In genomic region chr12:5034605-5035004, GRCh38 we compare ENCODE assay signal across 25 cellular contexts. TPM values are rescaled to one million over a fixed set of nuclear protein-coding genes. Genes with fewer than 3 reads are reported as not detected.
DNase-seq lines count a peak whose midpoint lies in the region; ATAC-seq and TF ChIP-seq lines count a peak whose summit lies in the region.
"Had no signal": no experiment of that assay in that cellular context is flagged by ENCODE, and none has a peak within 500 bp of the region (broad histone marks: within the 10 kb centered on the region; RNA-seq: fewer than 3 reads in every experiment).

No MANE protein-coding gene starts in this region.

- H3K27ac ChIP-seq in ascending aorta (peak overlapping the region; percentile 72 to 81), aorta (ENCODE audit: low read depth in 1 of 2, low read length in 2 of 2) (peak overlapping the region; percentile 54 to 97)
- H3K27ac ChIP-seq: BLaER1, epithelial cell of prostate, HL-60, neural progenitor cell, suprapubic skin had no signal

- in situ Hi-C loops in HAP-1 (cut with MboI; ENCODE audit: low sequenced_read_pairs) = no loop called here

- no peaks in the 10 kb centered on the region for H3K9me3 ChIP-seq in ascending aorta
- H3K9me3 ChIP-seq in aorta (ENCODE audit: control insufficient read depth, low read length) = no peaks in the 10 kb centered on the region
- no peaks in the 10 kb centered on the region for H3K9me3 ChIP-seq in HAP-1
- H3K9me3 ChIP-seq: BLaER1, sigmoid colon, suprapubic skin had no signal

- H3K27me3 Mint-ChIP-seq in activated CD8-positive, alpha-beta T cell treated with anti-CD3 and anti-CD28 coated beads for 36 hours = peaks cover 6% of the 10 kb centered on the region
- H3K27me3 Mint-ChIP-seq in activated CD8-positive, alpha-beta T cell treated with anti-CD3 and anti-CD28 coated beads, Interleukin-2, amount 10 ng/mL, durations not matched to agents 7 days and 5 days (ENCODE audit: low read depth) = peaks cover 9% of the 10 kb centered on the region

- no peaks in the 10 kb centered on the region for H3K36me3 Mint-ChIP-seq in activated CD8-positive, alpha-beta T cell treated with anti-CD3 and anti-CD28 coated beads for 36 hours (ENCODE audit: low read depth)
- H3K36me3 Mint-ChIP-seq in activated CD8-positive, alpha-beta T cell treated with anti-CD3 and anti-CD28 coated beads, Interleukin-2, amount 10 ng/mL, durations not matched to agents 7 days and 5 days (ENCODE audit: low read depth) = no peaks in the 10 kb centered on the region
- H3K36me3 Mint-ChIP-seq: brain, neural progenitor cell had no signal

- H3K27me3 ChIP-seq in ascending aorta (no peaks in the 10 kb centered on the region), aorta (ENCODE audit: control insufficient read depth in 1 of 2, insufficient read depth in 2 of 2, low read length in 1 of 2) (no peaks in the 10 kb centered on the region), HAP-1 (ENCODE audit: low read depth) (peaks cover 6% of the 10 kb centered on the region; the same call in 1 of the 2 replicates)
- H3K27me3 ChIP-seq: BLaER1, sigmoid colon had no signal

- no peaks in the 10 kb centered on the region for H3K4me1 Mint-ChIP-seq in activated CD8-positive, alpha-beta T cell treated with anti-CD3 and anti-CD28 coated beads for 36 hours (ENCODE audit: low read depth)
- H3K4me1 Mint-ChIP-seq in activated CD8-positive, alpha-beta T cell treated with anti-CD3 and anti-CD28 coated beads, Interleukin-2, amount 10 ng/mL, durations not matched to agents 7 days and 5 days (ENCODE audit: low read depth) = no peaks in the 10 kb centered on the region

- H3K27ac Mint-ChIP-seq in activated CD8-positive, alpha-beta T cell treated with anti-CD3 and anti-CD28 coated beads for 36 hours = no peak overlapping the region
- H3K27ac Mint-ChIP-seq in activated CD8-positive, alpha-beta T cell treated with anti-CD3 and anti-CD28 coated beads, Interleukin-2, amount 10 ng/mL, durations not matched to agents 7 days and 5 days = no peak overlapping the region
- H3K27ac Mint-ChIP-seq: activated T-helper 2 cell treated with anti-CD3 and anti-CD28 coated beads, Interferon-gamma antibody, Interleukin-2, Interleukin-4, amounts not matched to agents 10 μg/mL and 5 μg/mL and 100 μg/mL, durations not matched to agents 14 hours and 24 hours and 36 hours; neural progenitor cell; T-helper 1 cell treated with Interleukin-12 subunit alpha and Interleukin-12 subunit beta and Interleukin-4 antibody, amounts not matched to agents 30 μg/mL and 1 μg/mL, for 36 hours had no signal

- peaks cover 10 to 18% of the 10 kb centered on the region in 2 donors for H3K4me1 ChIP-seq in ascending aorta
- H3K4me1 ChIP-seq in aorta (ENCODE audit: control insufficient read depth in 1 of 2, insufficient read depth in 2 of 2, low read length in 2 of 2) = no peaks in the 10 kb centered on the region
- H3K4me1 ChIP-seq in HAP-1 = no peaks in the 10 kb centered on the region
- H3K4me1 ChIP-seq: neural progenitor cell, suprapubic skin had no signal

- H3K9me3 Mint-ChIP-seq in activated CD8-positive, alpha-beta T cell treated with anti-CD3 and anti-CD28 coated beads for 36 hours = no peaks in the 10 kb centered on the region
- H3K9me3 Mint-ChIP-seq in activated CD8-positive, alpha-beta T cell treated with anti-CD3 and anti-CD28 coated beads, Interleukin-2, amount 10 ng/mL, durations not matched to agents 7 days and 5 days (ENCODE audit: insufficient read depth) = no peaks in the 10 kb centered on the region
- H3K9me3 Mint-ChIP-seq: activated T-helper 2 cell treated with anti-CD3 and anti-CD28 coated beads, Interferon-gamma antibody, Interleukin-2, Interleukin-4, amounts not matched to agents 10 μg/mL and 5 μg/mL and 100 μg/mL, durations not matched to agents 14 hours and 24 hours and 36 hours; T-helper 1 cell treated with Interleukin-12 subunit alpha and Interleukin-12 subunit beta and Interleukin-4 antibody, amounts not matched to agents 30 μg/mL and 1 μg/mL, for 36 hours had no signal

- intact Hi-C loops in activated CD8-positive, alpha-beta T cell treated with anti-CD3 and anti-CD28 coated beads for 36 hours (cut with micrococcal nuclease) = no loop called here
- intact Hi-C loops in ascending aorta (cut with DNase I) = no loop called here
- intact Hi-C loops in aorta (cut with DNase I) = no loop called here

- CTCF ChIA-PET in activated CD8-positive, alpha-beta T cell treated with anti-CD3 and anti-CD28 coated beads for 36 hours (lab: Charles Lee) = interaction anchor here (2.6 kb wide), 1 partner anchor 13 kb away, joined by 11 read pairs; no protein-coding TSS in a partner anchor
- CTCF ChIA-PET in activated CD8-positive, alpha-beta T cell treated with anti-CD3 and anti-CD28 coated beads, Interleukin-2, amount 10 ng/mL, durations not matched to agents 7 days and 5 days (lab: Charles Lee) = no interaction called here

- peak; percentile 72 for ATAC-seq in activated CD8-positive, alpha-beta T cell treated with anti-CD3 and anti-CD28 coated beads for 36 hours
- no peak for ATAC-seq in activated CD8-positive, alpha-beta T cell treated with anti-CD3 and anti-CD28 coated beads, Interleukin-2, amount 10 ng/mL, durations not matched to agents 7 days and 5 days
- ATAC-seq in aorta (ENCODE audit: low FRiP score) = no peak
- no peak for ATAC-seq in GM19328 (IDR thresholded peaks at IDR 0.05; ENCODE audit: unreplicated experiment)
- ATAC-seq: HCT116, HepG2 had no signal

- no peak overlapping the region for H3K4me3 Mint-ChIP-seq in activated CD8-positive, alpha-beta T cell treated with anti-CD3 and anti-CD28 coated beads for 36 hours
- H3K4me3 Mint-ChIP-seq in activated CD8-positive, alpha-beta T cell treated with anti-CD3 and anti-CD28 coated beads, Interleukin-2, amount 10 ng/mL, durations not matched to agents 7 days and 5 days = no peak overlapping the region
- H3K4me3 Mint-ChIP-seq: brain; neural progenitor cell; T-helper 1 cell treated with Interleukin-12 subunit alpha and Interleukin-12 subunit beta and Interleukin-4 antibody, amounts not matched to agents 30 μg/mL and 1 μg/mL, for 36 hours had no signal

- 53 to 58% methylated on average over 5 of the region's 5 CpGs for WGBS in aorta, 2 donors

- DNase-seq in activated CD8-positive, alpha-beta T cell treated with anti-CD3 and anti-CD28 coated beads for 36 hours = peak; percentile 12
- no peak for DNase-seq in activated CD8-positive, alpha-beta T cell treated with anti-CD3 and anti-CD28 coated beads, Interleukin-2, amount 10 ng/mL, durations not matched to agents 7 days and 5 days
- DNase-seq in stimulated activated CD4-positive, alpha-beta T cell treated with anti-CD3 and anti-CD28 coated beads, Interleukin-1b, Interleukin-23, amount 100 ng/mL, for 48 hours = peak; percentile 59
- no peak for DNase-seq in stimulated activated CD4-positive, alpha-beta T cell treated with anti-CD3 and anti-CD28 coated beads, Interleukin-2, amount 100 ng/mL, for 48 hours
- DNase-seq in ascending aorta (ENCODE audit: low spot score in 2 of 2) (no peak), aorta (no peak), HAP-1 (ENCODE audit: low spot score in 2 of 2) (no peak)
- DNase-seq: ACHN; effector CD4-positive, alpha-beta T cell; kidney glomerular epithelial cell; NCI-H1694 treated with DMSO at 0.1 percent for 48 hours; NCI-H69; sigmoid colon had no signal

- no peak overlapping the region for H3K4me3 ChIP-seq in ascending aorta
- no peak overlapping the region for H3K4me3 ChIP-seq in aorta (ENCODE audit: low read length in 2 of 2)
- H3K4me3 ChIP-seq in HAP-1 = no peak overlapping the region
- H3K4me3 ChIP-seq: BLaER1, neural progenitor cell, sigmoid colon, suprapubic skin had no signal

- POLR2A ChIA-PET in activated CD8-positive, alpha-beta T cell treated with anti-CD3 and anti-CD28 coated beads for 36 hours (lab: Charles Lee) = no interaction called here
- POLR2A ChIA-PET in activated CD8-positive, alpha-beta T cell treated with anti-CD3 and anti-CD28 coated beads, Interleukin-2, amount 10 ng/mL, durations not matched to agents 7 days and 5 days (lab: Charles Lee) = no interaction called here

- H3K36me3 ChIP-seq in ascending aorta (no peaks in the 10 kb centered on the region), aorta (ENCODE audit: control insufficient read depth in 1 of 2, insufficient read depth in 2 of 2, low read length in 1 of 2) (no peaks in the 10 kb centered on the region), HAP-1 (replicated peaks) (no peaks in the 10 kb centered on the region)
- H3K36me3 ChIP-seq: BLaER1, neural progenitor cell, sigmoid colon, suprapubic skin had no signal

- no peak for TF ChIP-seq CTCF in activated CD8-positive, alpha-beta T cell treated with anti-CD3 and anti-CD28 coated beads for 36 hours (IDR thresholded peaks at IDR 0.05)
- TF ChIP-seq CTCF in ascending aorta (IDR thresholded peaks at IDR 0.05) = no peak

RNA-seq across cellular contexts. Expression of gene KCNA5, which starts 9.1 kb away (rescaled TPM):
- total RNA-seq in activated CD8-positive, alpha-beta T cell treated with anti-CD3 and anti-CD28 coated beads for 36 hours = not detected
- total RNA-seq in activated CD8-positive, alpha-beta T cell treated with anti-CD3 and anti-CD28 coated beads, Interleukin-2, amount 10 ng/mL, durations not matched to agents 7 days and 5 days = not detected
- 39.1 TPM for total RNA-seq in ascending aorta
- total RNA-seq in aorta = 10 to 100 TPM; 84.7 to 84.9 TPM
- 10 to 100 TPM in 1 of 2 donors, 1 to 10 TPM in 1; 2.4 to 13.4 TPM for polyA plus RNA-seq in aorta
- total RNA-seq: activated T-helper 2 cell treated with anti-CD3 and anti-CD28 coated beads, Interferon-gamma antibody, Interleukin-2, Interleukin-4, amounts not matched to agents 10 μg/mL and 5 μg/mL and 100 μg/mL, durations not matched to agents 14 hours and 24 hours and 36 hours; HepG2; SK-MEL-5 had no signal
- polyA plus RNA-seq: HepG2 had no signal

Comparison
In these comparisons a context has a peak if more than half of its experiments do, and no peak if none do; other contexts are left out.
1. DNase-seq: peak in activated CD8-positive, alpha-beta T cell treated with anti-CD3 and anti-CD28 coated beads for 36 hours (single experiment) and stimulated activated CD4-positive, alpha-beta T cell treated with anti-CD3 and anti-CD28 coated beads, Interleukin-1b, Interleukin-23, amount 100 ng/mL, for 48 hours (single experiment); none in activated CD8-positive, alpha-beta T cell treated with anti-CD3 and anti-CD28 coated beads, Interleukin-2, amount 10 ng/mL, durations not matched to agents 7 days and 5 days (single experiment), stimulated activated CD4-positive, alpha-beta T cell treated with anti-CD3 and anti-CD28 coated beads, Interleukin-2, amount 100 ng/mL, for 48 hours (0 of 2), ascending aorta (0 of 2), aorta (0 of 2) and HAP-1 (0 of 2).
2. RNA of gene KCNA5, which starts 9.1 kb away (total RNA-seq): 84.7 to 84.9 TPM in aorta and 39.1 TPM in ascending aorta (single experiment); not detected in activated CD8-positive, alpha-beta T cell treated with anti-CD3 and anti-CD28 coated beads for 36 hours and not detected in activated CD8-positive, alpha-beta T cell treated with anti-CD3 and anti-CD28 coated beads, Interleukin-2, amount 10 ng/mL, durations not matched to agents 7 days and 5 days; every median in the first group is over 10 times any median in the second.